In genomic region chr11:67659651-67660165, GRCh38 we compare ENCODE assay signal across 13 cellular contexts. TPM values are rescaled to one million over a fixed set of nuclear protein-coding genes. Genes with fewer than 3 reads are reported as not detected.
"Had no signal": no experiment of that assay in that cellular context is flagged by ENCODE, and none has a peak within 500 bp of the region (broad histone marks: within the 10 kb centered on the region; RNA-seq: fewer than 3 reads in every experiment).

No MANE protein-coding gene starts in this region.

RNA-seq across cellular contexts. Expression of gene ACY3, which starts 9.2 kb away (rescaled TPM):
- total RNA-seq: bronchial epithelial cell, dermis microvascular lymphatic vessel endothelial cell, gastrocnemius medialis, lung microvascular endothelial cell, omental fat pad, temporal lobe had no signal

RNA-seq across cellular contexts. Expression of gene ALDH3B2, which starts 14.7 kb away (rescaled TPM):
- total RNA-seq: activated CD4-positive, alpha-beta memory T cell treated with anti-CD3 and anti-CD28 coated beads, Interleukin-2, amount 10 ng/mL, durations not matched to agents 7 days and 5 days; activated CD4-positive, alpha-beta T cell treated with anti-CD3 and anti-CD28 coated beads, Interleukin-2, amount 10 ng/mL, durations not matched to agents 7 days and 5 days; activated CD8-positive, alpha-beta memory T cell treated with anti-CD3 and anti-CD28 coated beads, Interleukin-2, amount 10 ng/mL, durations not matched to agents 7 days and 5 days; activated T-helper 2 cell treated with anti-CD3 and anti-CD28 coated beads, Interferon-gamma antibody, Interleukin-2, Interleukin-4, amounts not matched to agents 10 μg/mL and 5 μg/mL and 100 μg/mL, durations not matched to agents 14 hours and 24 hours and 36 hours; dermis microvascular lymphatic vessel endothelial cell; gastrocnemius medialis; lung microvascular endothelial cell; omental fat pad; T-helper 17 cell; tibial nerve had no signal

RNA-seq across cellular contexts. Expression of gene TBX10, which starts 20.1 kb away (rescaled TPM):
- total RNA-seq: activated CD4-positive, alpha-beta memory T cell treated with anti-CD3 and anti-CD28 coated beads, Interleukin-2, amount 10 ng/mL, durations not matched to agents 7 days and 5 days; activated CD4-positive, alpha-beta T cell treated with anti-CD3 and anti-CD28 coated beads, Interleukin-2, amount 10 ng/mL, durations not matched to agents 7 days and 5 days; activated CD8-positive, alpha-beta memory T cell treated with anti-CD3 and anti-CD28 coated beads, Interleukin-2, amount 10 ng/mL, durations not matched to agents 7 days and 5 days; activated T-helper 2 cell treated with anti-CD3 and anti-CD28 coated beads, Interferon-gamma antibody, Interleukin-2, Interleukin-4, amounts not matched to agents 10 μg/mL and 5 μg/mL and 100 μg/mL, durations not matched to agents 14 hours and 24 hours and 36 hours; bronchial epithelial cell; dermis microvascular lymphatic vessel endothelial cell; gastrocnemius medialis; left lung; lung microvascular endothelial cell; omental fat pad; T-helper 17 cell; temporal lobe; tibial nerve had no signal
